Comparison of ENCODE assay signal across 32 cellular contexts in genomic region chr2:14560686-14561085, GRCh38.
"Had no signal": no experiment of that assay in that cellular context is flagged by ENCODE, and none has a peak within 500 bp of the region (broad histone marks: within the 10 kb centered on the region; RNA-seq: fewer than 3 reads in every experiment).

No MANE protein-coding gene starts in this region.

- H3K27ac ChIP-seq: adrenal gland, VCaP had no signal

- H3K9me3 Mint-ChIP-seq: activated B cell treated with CpG ODN at 0.5 μM for 24 hours; activated CD4-positive, alpha-beta memory T cell treated with anti-CD3 and anti-CD28 coated beads for 36 hours; activated naive CD4-positive, alpha-beta T cell treated with anti-CD3 and anti-CD28 coated beads for 36 hours; activated T-cell treated with anti-CD3 and anti-CD28 coated beads, Interleukin-2, amount 50 U/mL, for 4 hours; activated T-helper 1 cell treated with anti-CD3 and anti-CD28 coated beads, Interleukin-12 subunit alpha, Interleukin-12 subunit beta, Interleukin-2, Interleukin-4 antibody, amounts not matched to agents 30 ng/mL and 10 ng/mL and 1 ng/mL, durations not matched to agents 14 hours and 24 hours and 36 hours; brain had no signal

- H3K4me1 Mint-ChIP-seq: activated B cell treated with CpG ODN at 0.5 μM for 24 hours, brain had no signal

- H3K27ac Mint-ChIP-seq: activated B cell treated with CpG ODN at 0.5 μM for 24 hours; activated CD4-positive, alpha-beta memory T cell treated with anti-CD3 and anti-CD28 coated beads for 36 hours; activated naive CD4-positive, alpha-beta T cell treated with anti-CD3 and anti-CD28 coated beads for 36 hours; activated naive CD4-positive, alpha-beta T cell treated with anti-CD3 and anti-CD28 coated beads, Interleukin-2, amount 50 U/mL, for 72 hours; activated T-helper 1 cell treated with anti-CD3 and anti-CD28 coated beads, Interleukin-12 subunit alpha, Interleukin-12 subunit beta, Interleukin-2, Interleukin-4 antibody, amounts not matched to agents 30 ng/mL and 10 ng/mL and 1 ng/mL, durations not matched to agents 14 hours and 24 hours and 36 hours; brain had no signal

- H3K27me3 Mint-ChIP-seq: activated B cell treated with CpG ODN at 0.5 μM for 24 hours; activated CD4-positive, alpha-beta memory T cell treated with anti-CD3 and anti-CD28 coated beads for 36 hours had no signal

- DNase-seq: activated B cell treated with CpG ODN at 0.5 μM for 24 hours; activated CD4-positive, alpha-beta memory T cell treated with anti-CD3 and anti-CD28 coated beads for 36 hours; activated CD4-positive, alpha-beta T cell treated with anti-CD3 and anti-CD28 coated beads for 4 hours; activated CD4-positive, alpha-beta T cell treated with anti-CD3 and anti-CD28 coated beads, Interleukin-2, amount 50 U/mL, for 1 hour; activated CD4-positive, CD25-positive, alpha-beta regulatory T cell treated with anti-CD3 and anti-CD28 coated beads, Interleukin-2, amount 50 U/mL, for 72 hours; activated CD8-positive, alpha-beta memory T cell treated with anti-CD3 and anti-CD28 coated beads, Interleukin-2, amount 50 U/mL, for 4 hours; activated gamma-delta T cell treated with Interleukin-2 at 50 U/mL for 16 hours; activated naive CD4-positive, alpha-beta T cell treated with anti-CD3 and anti-CD28 coated beads for 36 hours; activated T-cell treated with anti-CD3 and anti-CD28 coated beads for 4 hours; activated T-cell treated with anti-CD3 and anti-CD28 coated beads, Interleukin-2, amount 50 U/mL, for 4 hours; adrenal gland; caudate nucleus; cerebellar nuclear complex; Karpas-422; KBM-7; NCI-H1048; NCI-H1436; NCI-H1694; NCI-H1930; NCI-H2171 treated with DMSO at 0.1 percent for 48 hours; NCI-H524 treated with DMSO at 0.1 percent for 48 hours; NCI-H748 treated with DMSO at 0.1 percent for 48 hours; Right ventricle myocardium superior; SW 1271; T-helper 1 cell; T-helper 2 cell; T-helper 9 cell had no signal

- H3K9me3 ChIP-seq: adrenal gland had no signal

- FAIRE-seq: bronchial epithelial cell had no signal

- H3K36me3 ChIP-seq: adrenal gland had no signal

- H3K4me3 ChIP-seq: adrenal gland had no signal

- H3K27me3 ChIP-seq: adrenal gland had no signal

- H3K4me3 Mint-ChIP-seq: activated B cell treated with CpG ODN at 0.5 μM for 24 hours; activated CD4-positive, alpha-beta memory T cell treated with anti-CD3 and anti-CD28 coated beads for 36 hours; activated naive CD4-positive, alpha-beta T cell treated with anti-CD3 and anti-CD28 coated beads for 36 hours; activated T-cell treated with anti-CD3 and anti-CD28 coated beads, Interleukin-2, amount 50 U/mL, for 4 hours; activated T-helper 1 cell treated with anti-CD3 and anti-CD28 coated beads, Interleukin-12 subunit alpha, Interleukin-12 subunit beta, Interleukin-2, Interleukin-4 antibody, amounts not matched to agents 30 ng/mL and 10 ng/mL and 1 ng/mL, durations not matched to agents 14 hours and 24 hours and 36 hours; brain had no signal

- H3K4me1 ChIP-seq: adrenal gland had no signal

- H3K36me3 Mint-ChIP-seq: activated CD4-positive, alpha-beta memory T cell treated with anti-CD3 and anti-CD28 coated beads for 36 hours; activated naive CD4-positive, alpha-beta T cell treated with anti-CD3 and anti-CD28 coated beads, Interleukin-2, amount 50 U/mL, for 72 hours; brain had no signal

- ATAC-seq: activated naive CD4-positive, alpha-beta T cell treated with anti-CD3 and anti-CD28 coated beads, Interleukin-2, amount 50 U/mL, for 72 hours; activated T-cell treated with anti-CD3 and anti-CD28 coated beads, Interleukin-2, amount 50 U/mL, for 4 hours had no signal
